ENCODE assay signal across 21 cellular contexts in genomic region chr5:78968781-78969180, GRCh38.
"Had no signal": no experiment of that assay in that cellular context is flagged by ENCODE, and none has a peak within 500 bp of the region (broad histone marks: within the 10 kb centered on the region; RNA-seq: fewer than 3 reads in every experiment).

No MANE protein-coding gene starts in this region.

- H3K9me3 ChIP-seq: SJSA1 had no signal

- DNase-seq: KBM-7, MV-4-11, NCI-H1048, NCI-H1105, NCI-H1417, NCI-H1436 treated with DMSO at 0.1 percent for 48 hours, NCI-H187, NCI-H2029, NCI-H2081 treated with DMSO at 0.1 percent for 48 hours, NCI-H2171, NCI-H226, NCI-H446, NCI-H510A, NCI-H524 treated with DMSO at 0.1 percent for 48 hours, NCI-H69, NCI-H774, SHP77 treated with DMSO at 0.1 percent for 48 hours had no signal

- H3K27ac ChIP-seq: RWPE1, SJSA1, SK-N-MC had no signal

- H3K4me3 ChIP-seq: SJSA1, SK-N-MC had no signal

- H3K27me3 ChIP-seq: SJSA1 had no signal

- ATAC-seq: Panc1 had no signal
